ENCODE assay signal across 18 cellular contexts in the genomic region with DNA sequence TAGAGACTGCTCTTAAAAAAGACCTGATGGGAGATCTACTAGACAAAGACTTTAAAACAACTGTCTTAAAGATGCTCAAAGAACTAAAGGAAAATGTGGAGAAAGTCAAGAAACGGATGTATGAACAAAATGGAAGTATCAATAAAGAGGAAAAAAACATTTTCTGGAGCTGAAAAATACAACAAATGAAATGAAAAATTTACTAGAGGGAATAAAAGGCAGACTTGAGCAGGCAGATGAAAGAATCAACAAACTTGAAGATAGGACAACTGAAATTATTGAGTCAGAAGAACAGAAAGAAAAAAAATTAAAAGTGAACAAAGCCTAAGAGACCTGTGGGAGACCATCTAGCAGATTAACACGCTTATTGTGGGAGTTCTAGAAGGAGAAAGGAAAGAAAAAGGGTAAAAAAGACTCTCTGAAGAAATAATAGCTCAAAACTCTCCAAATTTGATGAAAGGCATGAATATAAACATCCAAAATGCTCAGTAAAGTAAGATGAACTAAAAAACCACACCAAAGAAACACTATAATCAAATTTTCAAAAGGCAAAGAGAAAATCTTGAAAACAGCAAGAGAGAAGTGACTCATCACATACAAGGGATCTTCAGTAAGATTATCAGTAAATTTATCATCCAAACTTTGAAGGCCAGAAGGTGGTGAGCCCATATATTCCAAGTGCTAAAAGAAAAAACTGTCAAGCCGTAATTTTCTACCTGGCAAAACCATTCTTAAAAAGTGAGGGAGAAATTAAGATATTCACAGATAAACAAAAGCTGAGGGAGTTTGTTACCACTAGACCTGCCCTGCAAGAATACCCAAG.
DNase-seq lines count a peak whose midpoint lies in the region; ATAC-seq and TF ChIP-seq lines count a peak whose summit lies in the region.
"Had no signal": no experiment of that assay in that cellular context is flagged by ENCODE, and none has a peak within 500 bp of the region (broad histone marks: within the 10 kb centered on the region; RNA-seq: fewer than 3 reads in every experiment).

No MANE protein-coding gene starts in this region.

- no peak overlapping the region for H3K27ac ChIP-seq in HEK293 (ENCODE audit: extremely low read depth, low read depth, low read length)
- H3K27ac ChIP-seq: 22Rv1; A549; BLaER1 treated with 17β-estradiol and CSF1 and Interleukin-3, amounts not matched to agents 10 nM and 100 nM; C4-2B had no signal

- CTCF ChIA-PET in HEK293 (lab: Yijun Ruan, JAX), result no interaction called here

- TF ChIP-seq CTCF in HEK293 (tag by site-specific recombination; IDR thresholded peaks at IDR 0.05), result no peak

- H3K27me3 ChIP-seq in adipocyte (replicated peaks; ENCODE audit: control insufficient read depth, insufficient read depth, low read length), result no peaks in the 10 kb centered on the region
- H3K27me3 ChIP-seq: BLaER1 treated with 17β-estradiol and CSF1 and Interleukin-3, amounts not matched to agents 10 nM and 100 nM had no signal

- H3K9me3 ChIP-seq in HEK293 (ENCODE audit: control insufficient read depth, insufficient read depth, low read depth, low read length) (no peaks in the 10 kb centered on the region), adipocyte (ENCODE audit: control insufficient read depth, low read length) (peaks cover 30% of the 10 kb centered on the region)

- H3K27me3 Mint-ChIP-seq in activated T-helper 17 cell treated with anti-CD3 and anti-CD28 coated beads, Interleukin-2, amount 50 U/mL, for 72 hours, result peaks cover 22% of the 10 kb centered on the region
- H3K27me3 Mint-ChIP-seq: B cell had no signal

- peaks cover 8 to 14% of the 10 kb centered on the region in 2 experiments; a peak in 2 of 3 replicates for H3K36me3 ChIP-seq in HEK293 (ENCODE audit: control insufficient read depth in 2 of 2, insufficient read depth in 1 of 2, low read length in 2 of 2)
- no peaks in the 10 kb centered on the region for H3K36me3 ChIP-seq in adipocyte (ENCODE audit: control insufficient read depth, insufficient read depth, low read length, severe bottlenecking)
- H3K36me3 ChIP-seq: BLaER1 treated with 17β-estradiol and CSF1 and Interleukin-3, amounts not matched to agents 10 nM and 100 nM had no signal

- no peak overlapping the region for H3K4me3 ChIP-seq in HEK293 (ENCODE audit: low read depth, low read length)
- H3K4me3 ChIP-seq in adipocyte (ENCODE audit: low read length), result peak overlapping the region; percentile 23
- H3K4me3 ChIP-seq: A549; BLaER1 treated with 17β-estradiol and CSF1 and Interleukin-3, amounts not matched to agents 10 nM and 100 nM had no signal

- no peak for ATAC-seq in activated T-helper 17 cell treated with anti-CD3 and anti-CD28 coated beads, Interleukin-2, amount 50 U/mL, for 72 hours (replicated peaks)
- no peak for ATAC-seq in GM19397 (IDR thresholded peaks at IDR 0.05; ENCODE audit: unreplicated experiment)
- ATAC-seq: A549; CD8-positive, alpha-beta T cell had no signal

- H3K4me3 Mint-ChIP-seq in activated T-helper 17 cell treated with anti-CD3 and anti-CD28 coated beads, Interleukin-2, amount 50 U/mL, for 72 hours, result no peak overlapping the region
- H3K4me3 Mint-ChIP-seq: B cell; CD4-positive, alpha-beta T cell; CD8-positive, alpha-beta T cell had no signal

- H3K36me3 Mint-ChIP-seq in activated T-helper 17 cell treated with anti-CD3 and anti-CD28 coated beads, Interleukin-2, amount 50 U/mL, for 72 hours (ENCODE audit: low read depth), result no peaks in the 10 kb centered on the region

- H3K9ac ChIP-seq in adipocyte (ENCODE audit: low read length), result no peak overlapping the region
- H3K9ac ChIP-seq: BLaER1 treated with 17β-estradiol and CSF1 and Interleukin-3, amounts not matched to agents 10 nM and 100 nM had no signal

- POLR2A ChIA-PET in HEK293 (lab: Yijun Ruan, JAX), result no interaction called here

- DNase-seq in NCI-H2227 (lab: John Stamatoyannopoulos, UW; ENCODE audit: unreplicated experiment) (peak; percentile 8), NCI-H2227 treated with DMSO at 0.1 percent for 48 hours (lab: John Stamatoyannopoulos, UW) (no peak), adipocyte (ENCODE audit: low read depth) (no peak)
- DNase-seq: AML-193; Caco-2; Calu3; CD4-positive, alpha-beta T cell; CD8-positive, alpha-beta T cell; DMS79 treated with DMSO at 0.1 percent for 48 hours; GF-D8 had no signal

- no peak overlapping the region for H3K27ac Mint-ChIP-seq in activated T-helper 17 cell treated with anti-CD3 and anti-CD28 coated beads, Interleukin-2, amount 50 U/mL, for 72 hours
- H3K27ac Mint-ChIP-seq: B cell; CD4-positive, alpha-beta T cell; CD8-positive, alpha-beta T cell had no signal

- H3K4me1 Mint-ChIP-seq in activated T-helper 17 cell treated with anti-CD3 and anti-CD28 coated beads, Interleukin-2, amount 50 U/mL, for 72 hours, result no peaks in the 10 kb centered on the region
- H3K4me1 Mint-ChIP-seq: B cell had no signal

- no peaks in the 10 kb centered on the region for H3K4me1 ChIP-seq in HEK293 (ENCODE audit: control insufficient read depth, insufficient read depth, low read length)
- H3K4me1 ChIP-seq in adipocyte (ENCODE audit: control insufficient read depth, insufficient read depth, low read length), result no peaks in the 10 kb centered on the region
- H3K4me1 ChIP-seq: A549; BLaER1 treated with 17β-estradiol and CSF1 and Interleukin-3, amounts not matched to agents 10 nM and 100 nM; Caco-2 had no signal

- H3K9me3 Mint-ChIP-seq in activated T-helper 17 cell treated with anti-CD3 and anti-CD28 coated beads, Interleukin-2, amount 50 U/mL, for 72 hours, result peaks cover 11% of the 10 kb centered on the region

TF ChIP-seq in HEK293, 187 proteins besides CTCF, POLR2A, EP300 and RAD21:
- TF ChIP-seq TRIM28 (IDR thresholded peaks at IDR 0.05; ENCODE audit: borderline replicate concordance, low read length), result peak; percentile 66; the same call in 1 of the 2 replicates
- no peak for TF ChIP-seq REPIN1 (tag by site-specific recombination; IDR thresholded peaks at IDR 0.05; ENCODE audit: low read depth)
- TF ChIP-seq ZNF658 (tag by site-specific recombination; IDR thresholded peaks at IDR 0.05), result no peak
- no peak for TF ChIP-seq ZNF433 (tag by site-specific recombination; IDR thresholded peaks at IDR 0.05; ENCODE audit: low read depth)
- TF ChIP-seq ZNF558 (tag by site-specific recombination; IDR thresholded peaks at IDR 0.05), result peak; percentile 98
- no peak for TF ChIP-seq ZFP37 (tag by site-specific recombination; IDR thresholded peaks at IDR 0.05)
- TF ChIP-seq ZNF791 (tag by site-specific recombination; IDR thresholded peaks at IDR 0.05), result peak; percentile 90
- TF ChIP-seq, protein P1, sequence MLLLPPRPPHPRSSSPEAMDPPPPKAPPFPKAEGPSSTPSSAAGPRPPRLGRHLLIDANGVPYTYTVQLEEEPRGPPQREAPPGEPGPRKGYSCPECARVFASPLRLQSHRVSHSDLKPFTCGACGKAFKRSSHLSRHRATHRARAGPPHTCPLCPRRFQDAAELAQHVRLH (tag by site-specific recombination; IDR thresholded peaks at IDR 0.05), result no peak
- TF ChIP-seq SETDB1 (IDR thresholded peaks at IDR 0.05; ENCODE audit: insufficient read length, low read length), result peak; percentile 71
TF ChIP-seq in HEK293: peak in this region for 4.
